10 cellular contexts compared by ENCODE assay signal in the genomic region with DNA sequence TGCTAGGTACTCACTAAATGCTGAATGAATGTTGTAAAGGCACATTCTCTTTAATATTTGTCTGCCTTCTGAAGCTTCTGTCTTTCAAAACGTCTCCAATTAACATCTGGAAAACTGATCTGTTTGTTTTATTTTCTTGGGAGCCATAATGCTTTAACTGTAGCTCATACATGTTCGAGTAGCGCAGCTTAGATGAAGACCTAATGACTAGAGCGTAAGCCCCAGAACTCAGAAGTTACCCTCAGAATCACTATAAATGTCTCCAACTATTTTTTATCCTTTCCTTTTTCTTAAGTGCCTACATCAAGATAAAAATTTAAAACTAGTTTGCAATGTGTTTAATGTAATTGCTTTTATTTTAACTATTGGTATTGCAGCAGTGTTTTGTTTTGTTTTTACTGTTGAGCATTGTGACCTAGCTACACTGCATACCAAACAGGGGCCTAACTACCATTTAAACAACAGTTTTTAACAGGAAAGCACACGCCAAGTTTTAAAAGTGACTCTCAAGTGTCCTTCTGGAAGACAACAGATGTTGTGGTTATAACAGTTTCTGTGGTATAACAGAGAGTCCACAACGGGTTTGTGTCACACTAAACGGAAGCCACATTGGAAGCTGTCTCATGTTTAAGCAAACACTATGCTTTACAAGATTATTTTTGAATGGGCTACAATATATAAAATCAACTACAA. TPM values are rescaled to one million over a fixed set of nuclear protein-coding genes. Genes with fewer than 3 reads are reported as not detected.
DNase-seq lines count a peak whose midpoint lies in the region; ATAC-seq, FAIRE-seq and TF ChIP-seq lines count a peak whose summit lies in the region.
"Had no signal": no experiment of that assay in that cellular context is flagged by ENCODE, and none has a peak within 500 bp of the region (broad histone marks: within the 10 kb centered on the region; RNA-seq: fewer than 3 reads in every experiment).

No MANE protein-coding gene starts in this region.

- H3K4me2 ChIP-seq in GM23248 (ENCODE audit: unreplicated experiment), result no peak overlapping the region

- H3K27me3 ChIP-seq in GM23248 (replicated peaks; ENCODE audit: insufficient read depth) (peaks cover 27% of the 10 kb centered on the region), ovary (no peaks in the 10 kb centered on the region), right lobe of liver (no peaks in the 10 kb centered on the region)
- H3K27me3 ChIP-seq: SJSA1 had no signal

- H3K9me2 ChIP-seq in GM23248 (ENCODE audit: insufficient read depth), result no peaks in the 10 kb centered on the region

- no peaks in the 10 kb centered on the region for H3K79me2 ChIP-seq in GM23248 (ENCODE audit: insufficient read depth)

- H4K20me1 ChIP-seq in GM23248 (ENCODE audit: insufficient read depth), result no peaks in the 10 kb centered on the region

- no peak overlapping the region for H2AFZ ChIP-seq in GM23248

- TF ChIP-seq EP300 in ovary (IDR thresholded peaks at IDR 0.05), result no peak

- H3K4me3 ChIP-seq in GM23248 (no peak overlapping the region), ovary (no peak overlapping the region), right lobe of liver (no peak overlapping the region)
- H3K4me3 ChIP-seq: lung, SJSA1 had no signal

- no peaks in the 10 kb centered on the region for H3K36me3 ChIP-seq in GM23248 (ENCODE audit: low read depth)
- no peaks in the 10 kb centered on the region for H3K36me3 ChIP-seq in ovary
- no peaks in the 10 kb centered on the region for H3K36me3 ChIP-seq in right lobe of liver
- H3K36me3 ChIP-seq: SJSA1 had no signal

- 31 to 36% methylated on average over 7 of the region's 7 CpGs for WGBS in GM23248 (ENCODE audit: low coverage in 1 of 2, low lambda C conversion rate in 2 of 2, missing lambda C conversion rate in 2 of 2), 2 experiments
- 52 to 63% (median 54%) methylated on average over 7 of the region's 7 CpGs for WGBS in ovary, 3 donors
- WGBS in right lobe of liver (ENCODE audit: insufficient coverage, low coverage, low lambda C conversion rate, missing lambda C conversion rate), result 53% methylated on average over 7 of the region's 7 CpGs

- peaks cover 0 to 9% of the 10 kb centered on the region in 2 donors for H3K36me3 Mint-ChIP-seq in activated naive CD4-positive, alpha-beta T cell treated with anti-CD3 and anti-CD28 coated beads, Interleukin-2, amount 50 U/mL, for 72 hours

- no peaks in the 10 kb centered on the region for H3F3A ChIP-seq in GM23248 (ENCODE audit: insufficient read depth)

- H3K27ac ChIP-seq in GM23248 (no peak overlapping the region), ovary (no peak overlapping the region), right lobe of liver (no peak overlapping the region)
- H3K27ac ChIP-seq: SJSA1 had no signal

- TF ChIP-seq CTCF in ovary (IDR thresholded peaks at IDR 0.05), result no peak
- TF ChIP-seq CTCF in right lobe of liver (IDR thresholded peaks at IDR 0.05), result no peak

- peaks cover 8 to 13% of the 10 kb centered on the region in 2 donors for H3K9me3 Mint-ChIP-seq in activated naive CD4-positive, alpha-beta T cell treated with anti-CD3 and anti-CD28 coated beads, Interleukin-2, amount 50 U/mL, for 72 hours

- in situ Hi-C loops in GM23248 (cut with MboI), result no loop called here

- DNase-seq in GM18507 (ENCODE audit: extremely low spot score, insufficient read length, low read depth), result peak; percentile 12
- DNase-seq in activated naive CD4-positive, alpha-beta T cell treated with anti-CD3 and anti-CD28 coated beads, Interleukin-2, amount 50 U/mL, for 72 hours (ENCODE audit: low spot score in 2 of 2), result peak in 1 of 2 donors; percentile 12
- DNase-seq in GM23248, result no peak
- DNase-seq in cortex of kidney (lab: John Stamatoyannopoulos, UW), result no peak
- no peak for DNase-seq in ovary
- no peak for DNase-seq in right lobe of liver

- H3K4me1 ChIP-seq in GM23248 (ENCODE audit: insufficient read depth), result no peaks in the 10 kb centered on the region
- no peaks in the 10 kb centered on the region for H3K4me1 ChIP-seq in ovary (ENCODE audit: insufficient read depth)
- no peaks in the 10 kb centered on the region for H3K4me1 ChIP-seq in right lobe of liver
- H3K4me1 ChIP-seq: SJSA1 had no signal

- no peaks in the 10 kb centered on the region for H3K9me3 ChIP-seq in GM23248 (ENCODE audit: low read depth)
- no peaks in the 10 kb centered on the region for H3K9me3 ChIP-seq in ovary
- no peaks in the 10 kb centered on the region for H3K9me3 ChIP-seq in right lobe of liver
- H3K9me3 ChIP-seq: SJSA1 had no signal

- TF ChIP-seq POLR2A in ovary (IDR thresholded peaks at IDR 0.05), result no peak
- no peak for TF ChIP-seq POLR2A in right lobe of liver (IDR thresholded peaks at IDR 0.05)

- intact Hi-C loops in ovary (cut with DNase I) (no loop called here), right lobe of liver (cut with DNase I) (no loop called here)

- H3K27ac Mint-ChIP-seq in activated naive CD4-positive, alpha-beta T cell treated with anti-CD3 and anti-CD28 coated beads, Interleukin-2, amount 50 U/mL, for 72 hours, result peak overlapping the region in 1 of 2 donors; percentile 15

- ATAC-seq in GM21447 (IDR thresholded peaks at IDR 0.05; ENCODE audit: unreplicated experiment) (peak; percentile 97), HG03442 (IDR thresholded peaks at IDR 0.05; ENCODE audit: unreplicated experiment) (peak; percentile 96), right lobe of liver (no peak)
- ATAC-seq in activated naive CD4-positive, alpha-beta T cell treated with anti-CD3 and anti-CD28 coated beads, Interleukin-2, amount 50 U/mL, for 72 hours, result peak; percentile 82 to 95

- H3K9ac ChIP-seq in GM23248, result no peak overlapping the region

- FAIRE-seq in GM18507 (lab: Jason Lieb, UNC), result peak; percentile 95

RNA-seq across cellular contexts. Expression of a gene that starts 42.0 kb away (rescaled TPM):
- 10 to 100 TPM; 12.4 to 23.9 TPM for total RNA-seq in activated naive CD4-positive, alpha-beta T cell treated with anti-CD3 and anti-CD28 coated beads, Interleukin-2, amount 50 U/mL, for 72 hours
- 18.8 and 20.5 TPM in 2 replicates for total RNA-seq in GM23248 (2014; rRNA removed; shearing (Covaris generic))
- polyA plus RNA-seq in GM23248 (2016; fragmentation: Nextera tagmentation; extraction: Ambion mirVana) (42.8 and 43.4 TPM in 2 replicates), ovary (10 to 100 TPM; 16.8 to 20.7 TPM)
- total RNA-seq in ovary (10 to 100 TPM; 16.1 to 39.3 (median 19.7) TPM), right lobe of liver (10 to 100 TPM; 10.6 to 38.7 (median 13.6) TPM)

RNA-seq across cellular contexts. Expression of a gene that starts 42.1 kb away (rescaled TPM):
- 10 to 100 TPM; 29.2 to 37.4 TPM for total RNA-seq in activated naive CD4-positive, alpha-beta T cell treated with anti-CD3 and anti-CD28 coated beads, Interleukin-2, amount 50 U/mL, for 72 hours
- 7.8 and 8.6 TPM in 2 replicates for total RNA-seq in GM23248 (2014; rRNA removed; shearing (Covaris generic))
- polyA plus RNA-seq in GM23248 (2016; fragmentation: Nextera tagmentation; extraction: Ambion mirVana) (11.2 and 14.3 TPM in 2 replicates), ovary (1 to 10 TPM in 1 of 2 donors, under 1 TPM in 1; 0.16 to 1.6 TPM)
- total RNA-seq in ovary (1 to 10 TPM in 1 of 7 donors, under 1 TPM in 6; 0.12 to 1.2 (median 0.43) TPM), right lobe of liver (1 to 10 TPM in 2 of 6 experiments, under 1 TPM in 4; 0.18 to 2.4 (median 0.75) TPM)

Comparison
In these comparisons a context has a peak if more than half of its experiments do, and no peak if none do; other contexts are left out.
1. ATAC-seq: peak in GM21447 (single experiment), HG03442 (single experiment) and activated naive CD4-positive, alpha-beta T cell treated with anti-CD3 and anti-CD28 coated beads, Interleukin-2, amount 50 U/mL, for 72 hours (2 of 2); none in right lobe of liver (0 of 4).